Comparison of ENCODE assay signal across 9 cellular contexts in the genomic region with DNA sequence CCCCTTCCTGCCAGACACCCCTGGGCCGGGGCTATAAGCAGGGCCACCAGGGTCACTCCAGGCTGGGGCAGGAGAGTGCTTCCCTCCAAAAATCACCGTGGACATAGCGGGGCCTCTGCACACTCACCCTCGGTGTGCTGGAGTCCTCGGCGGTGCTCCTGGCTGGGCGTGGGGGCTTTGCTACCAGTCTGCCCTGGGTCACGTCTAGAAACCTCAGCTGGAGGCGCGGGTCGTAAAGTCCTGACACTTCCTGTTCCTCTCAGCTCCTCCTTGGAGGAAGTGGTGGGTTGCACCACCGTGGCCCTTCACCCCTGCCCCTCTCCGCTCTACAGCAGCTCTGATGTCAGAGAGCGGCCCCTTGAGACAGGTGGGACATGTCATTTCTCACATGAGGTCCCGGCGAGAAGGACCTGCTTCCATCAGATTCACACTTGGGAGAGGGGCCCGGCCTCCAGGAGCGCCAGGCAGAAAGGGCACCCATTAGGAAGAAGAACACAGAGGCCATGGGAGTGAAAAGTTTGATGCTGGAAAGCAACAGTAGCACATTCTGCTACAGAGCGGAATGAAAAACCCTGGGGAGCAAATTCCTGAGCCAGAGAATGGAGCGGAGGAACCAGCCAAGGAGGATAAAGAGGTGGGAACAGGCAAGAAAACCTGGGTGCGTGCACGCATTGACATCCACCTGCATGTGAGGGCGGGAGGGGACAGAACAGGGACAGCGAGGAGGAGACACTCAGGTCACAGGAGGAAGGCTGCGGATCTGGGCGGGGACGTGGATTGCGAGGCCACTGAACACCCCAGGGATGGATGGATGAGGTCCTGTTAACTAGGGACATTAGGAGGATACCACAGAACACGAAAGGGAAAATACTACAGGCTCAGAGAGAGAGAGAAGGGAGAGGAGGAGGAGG. TPM values are rescaled to one million over a fixed set of nuclear protein-coding genes. Genes with fewer than 3 reads are reported as not detected.
DNase-seq lines count a peak whose midpoint lies in the region; ATAC-seq and TF ChIP-seq lines count a peak whose summit lies in the region.
"Had no signal": no experiment of that assay in that cellular context is flagged by ENCODE, and none has a peak within 500 bp of the region (broad histone marks: within the 10 kb centered on the region; RNA-seq: fewer than 3 reads in every experiment).

A gene (minus strand): TSS at position 206 of the 911 bp plus-strand sequence. CDS start 10,117 bp downstream, outside the sequence.

- no peaks in the 10 kb centered on the region for H3K36me3 Mint-ChIP-seq in nephron progenitor cell (ENCODE audit: low read depth)

- H4K20me1 ChIP-seq in BLaER1: no peaks in the 10 kb centered on the region

- H3K9ac ChIP-seq in BLaER1: peak within 1 kb of the TSS; percentile 77

- H3K4me3 ChIP-seq in BLaER1: peak within 1 kb of the TSS; percentile 68
- H3K4me3 ChIP-seq in body of pancreas: no peak within 1 kb of the TSS

- H3K27me3 Mint-ChIP-seq in nephron progenitor cell (ENCODE audit: low read depth, poor library complexity): peaks cover 100% of the 10 kb centered on the region

- H3K9me3 Mint-ChIP-seq in nephron progenitor cell: peaks cover 21% of the 10 kb centered on the region

- TF ChIP-seq CTCF in body of pancreas (IDR thresholded peaks at IDR 0.05): no peak
- TF ChIP-seq CTCF in nephron progenitor cell (IDR thresholded peaks at IDR 0.05): no peak

- ATAC-seq in GM21529 (IDR thresholded peaks at IDR 0.05; ENCODE audit: unreplicated experiment) (peak; percentile 75), body of pancreas (no peak), GM19467 (IDR thresholded peaks at IDR 0.05; ENCODE audit: unreplicated experiment) (no peak)

- H3K9me3 ChIP-seq in BLaER1: no peaks in the 10 kb centered on the region
- H3K9me3 ChIP-seq in body of pancreas: no peaks in the 10 kb centered on the region

- WGBS in body of pancreas, 2 donors: 42 to 44% methylated on average over 27 to 29 of the region's 29 CpGs

- H3K27ac Mint-ChIP-seq in nephron progenitor cell: peak within 1 kb of the TSS; percentile 46

- H3K36me3 ChIP-seq in BLaER1 (no peaks in the 10 kb centered on the region), body of pancreas (replicated peaks in 1 of 2; ENCODE audit: insufficient read depth in 1 of 2, low read depth in 2 of 2) (no peaks in the 10 kb centered on the region)

- peak within 1 kb of the TSS; percentile 98 for H3K4me2 ChIP-seq in BLaER1

- H3K4me1 ChIP-seq in BLaER1: peaks cover 75% of the 10 kb centered on the region
- no peaks in the 10 kb centered on the region for H3K4me1 ChIP-seq in body of pancreas

- DNase-seq in SIG-M5 treated with dmso at 0.1 percent for 504 hours (lab: John Stamatoyannopoulos, UW; ENCODE audit: unreplicated experiment) (peak; percentile 94), body of pancreas (peak in 1 of 4 donors; percentile 60), nephron progenitor cell (no peak), NCI-H1930 (lab: John Stamatoyannopoulos, UW) (no peak), NCI-H524 treated with DMSO at 0.1 percent for 48 hours (lab: John Stamatoyannopoulos, UW) (no peak)

- peak in 1 of 3 donors; percentile 26 for TF ChIP-seq POLR2A in body of pancreas (IDR thresholded peaks at IDR 0.05)

- H3K4me1 Mint-ChIP-seq in nephron progenitor cell: peaks cover 34% of the 10 kb centered on the region

- peak within 1 kb of the TSS; percentile 56 for H3K4me3 Mint-ChIP-seq in nephron progenitor cell

- intact Hi-C loops in body of pancreas (cut with DNase I): no loop called here

- no peaks in the 10 kb centered on the region for H3K27me3 ChIP-seq in BLaER1
- peaks cover 0 to 3% of the 10 kb centered on the region in 2 donors for H3K27me3 ChIP-seq in body of pancreas

- peak within 1 kb of the TSS; percentile 85 for H3K27ac ChIP-seq in BLaER1
- peak within 1 kb of the TSS in 1 of 4 donors; percentile 33 for H3K27ac ChIP-seq in body of pancreas
- H3K27ac ChIP-seq: C4-2B had no signal

RNA-seq across cellular contexts. Expression of the gene that starts here (rescaled TPM):
- 10 to 100 TPM; 17.8 to 23.3 TPM for total RNA-seq in body of pancreas
